Comparison of ENCODE assay signal across 27 cellular contexts in genomic region chr6:3484946-3485345, GRCh38.
"Had no signal": no experiment of that assay in that cellular context is flagged by ENCODE, and none has a peak within 500 bp of the region (broad histone marks: within the 10 kb centered on the region; RNA-seq: fewer than 3 reads in every experiment).

No MANE protein-coding gene starts in this region.

- H3K4me1 Mint-ChIP-seq: memory B cell; stimulated activated memory B cell treated with anti-CD40 and anti-IgM and Interleukin-4, amounts not matched to agents 10 μg/mL and 1 μg/mL and 100 μg/mL, for 72 hours; stimulated activated naive CD8-positive, alpha-beta T cell treated with anti-CD3 and anti-CD28 coated beads, Interleukin-15, amount 100 ng/mL, for 72 hours had no signal

- DNase-seq: heart right ventricle; kidney; left colon; left lung; midbrain; mucosa of descending colon; naive thymus-derived CD4-positive, alpha-beta T cell; pancreas; psoas muscle; right lobe of liver; stimulated activated CD4-positive, alpha-beta T cell treated with anti-CD3 and anti-CD28 coated beads, Interleukin-1b, Interleukin-23, amount 100 ng/mL, for 48 hours; stimulated activated CD4-positive, alpha-beta T cell treated with anti-CD3 and anti-CD28 coated beads, Interleukin-2, amount 100 ng/mL, for 48 hours; stimulated activated CD4-positive, alpha-beta T cell treated with anti-CD3 and anti-CD28 coated beads, Interleukin-4, amount 100 ng/mL, for 4 hours; stimulated activated CD8-positive, alpha-beta memory T cell treated with anti-CD3 and anti-CD28 coated beads, Interleukin-4, amount 100 ng/mL, for 48 hours; stimulated activated naive CD4-positive, alpha-beta T cell treated with Interleukin-2 at 50 U/mL for 16 hours; stimulated activated naive CD8-positive, alpha-beta T cell treated with anti-CD3 and anti-CD28 coated beads, Interleukin-15, amount 100 ng/mL, for 72 hours; tibial artery; uterus had no signal

- H3K4me3 Mint-ChIP-seq: memory B cell; naive thymus-derived CD4-positive, alpha-beta T cell; natural killer cell treated with Interleukin-12 subunit alpha and Interleukin-12 subunit beta and Interleukin-15 and Interleukin-18, amount 100 ng/mL, for 72 hours; stimulated activated memory B cell treated with anti-CD40 and anti-IgM and Interleukin-4, amounts not matched to agents 10 μg/mL and 1 μg/mL and 100 μg/mL, for 72 hours; stimulated activated naive CD8-positive, alpha-beta T cell treated with anti-CD3 and anti-CD28 coated beads, Interleukin-15, amount 100 ng/mL, for 72 hours; type B pancreatic cell had no signal

- H3K4me1 ChIP-seq: left lung, pancreas, psoas muscle, right atrium auricular region, right lobe of liver, suprapubic skin, tibial artery, uterus had no signal

- H3K27me3 ChIP-seq: pancreas, right atrium auricular region, right lobe of liver, uterus had no signal

- H3K4me3 ChIP-seq: heart right ventricle, left lung, lung, mucosa of descending colon, pancreas, psoas muscle, right atrium auricular region, right lobe of liver, smooth muscle cell, suprapubic skin, thoracic aorta, tibial artery, uterus had no signal

- H3K4me2 ChIP-seq: smooth muscle cell had no signal

- H3K36me3 Mint-ChIP-seq: stimulated activated memory B cell treated with anti-CD40 and anti-IgM and Interleukin-4, amounts not matched to agents 10 μg/mL and 1 μg/mL and 100 μg/mL, for 72 hours; type B pancreatic cell had no signal

- H3K27ac Mint-ChIP-seq: memory B cell; naive thymus-derived CD4-positive, alpha-beta T cell; natural killer cell treated with Interleukin-12 subunit alpha and Interleukin-12 subunit beta and Interleukin-15 and Interleukin-18, amount 100 ng/mL, for 72 hours; stimulated activated memory B cell treated with anti-CD40 and anti-IgM and Interleukin-4, amounts not matched to agents 10 μg/mL and 1 μg/mL and 100 μg/mL, for 72 hours; stimulated activated naive CD8-positive, alpha-beta T cell treated with anti-CD3 and anti-CD28 coated beads, Interleukin-15, amount 100 ng/mL, for 72 hours; type B pancreatic cell had no signal

- H3K36me3 ChIP-seq: heart right ventricle, left lung, pancreas, right atrium auricular region, right lobe of liver, suprapubic skin, thoracic aorta, tibial artery, uterus had no signal

- H3K27ac ChIP-seq: heart right ventricle, left lung, pancreas, psoas muscle, right atrium auricular region, right lobe of liver, suprapubic skin, thoracic aorta, tibial artery, uterus had no signal

- H3K9me3 ChIP-seq: pancreas, psoas muscle, right lobe of liver, uterus had no signal
